ENCODE assay signal across 17 cellular contexts in genomic region chr13:73215807-73216206, GRCh38.
DNase-seq lines count a peak whose midpoint lies in the region; ATAC-seq lines count a peak whose summit lies in the region.
"Had no signal": no experiment of that assay in that cellular context is flagged by ENCODE, and none has a peak within 500 bp of the region (broad histone marks: within the 10 kb centered on the region; RNA-seq: fewer than 3 reads in every experiment).

No MANE protein-coding gene starts in this region.

- H3K27me3 Mint-ChIP-seq in activated CD4-positive, alpha-beta T cell treated with anti-CD3 and anti-CD28 coated beads, Interleukin-2, amount 10 ng/mL, durations not matched to agents 7 days and 5 days, result no peaks in the 10 kb centered on the region

- H3K4me2 ChIP-seq in skeletal muscle satellite cell (ENCODE audit: low read length), result peak overlapping the region; percentile 35

- H3K27ac Mint-ChIP-seq in activated CD4-positive, alpha-beta T cell treated with anti-CD3 and anti-CD28 coated beads, Interleukin-2, amount 10 ng/mL, durations not matched to agents 7 days and 5 days, result no peak overlapping the region
- H3K27ac Mint-ChIP-seq: activated CD4-positive, alpha-beta memory T cell treated with anti-CD3 and anti-CD28 coated beads, Interleukin-2, amount 10 ng/mL, durations not matched to agents 7 days and 5 days had no signal

- H3K9me3 ChIP-seq in skeletal muscle satellite cell (replicated peaks; ENCODE audit: low read length), result no peaks in the 10 kb centered on the region
- H3K9me3 ChIP-seq: BLaER1 treated with 17β-estradiol and CSF1 and Interleukin-3, amounts not matched to agents 10 nM and 100 nM had no signal

- peaks cover 22% of the 10 kb centered on the region for H3K4me1 ChIP-seq in skeletal muscle satellite cell (ENCODE audit: control insufficient read depth, insufficient read depth, low read length)

- peak overlapping the region; percentile 61 for H3K9ac ChIP-seq in skeletal muscle satellite cell (ENCODE audit: low read depth, low read length)
- H3K9ac ChIP-seq: BLaER1 treated with 17β-estradiol and CSF1 and Interleukin-3, amounts not matched to agents 10 nM and 100 nM had no signal

- peak; percentile 82 for DNase-seq in GM04503 (ENCODE audit: low read depth)
- DNase-seq in amniotic epithelial cell (ENCODE audit: low read depth), result peak; percentile 75
- peak; percentile 6 for DNase-seq in hepatic stellate cell (ENCODE audit: low spot score)
- no peak for DNase-seq in activated CD4-positive, alpha-beta T cell treated with anti-CD3 and anti-CD28 coated beads, Interleukin-2, amount 10 ng/mL, durations not matched to agents 7 days and 5 days
- no peak for DNase-seq in retina
- no peak for DNase-seq in effector CD4-positive, alpha-beta T cell
- DNase-seq: activated CD4-positive, alpha-beta memory T cell treated with anti-CD3 and anti-CD28 coated beads, Interleukin-2, amount 10 ng/mL, durations not matched to agents 7 days and 5 days; activated effector memory CD4-positive, alpha-beta T cell treated with anti-CD3 and anti-CD28 coated beads, Interleukin-2, amount 50 U/mL, for 16 hours; cerebellar nuclear complex; NCI-H2029; NCI-H82; Right ventricle myocardium superior; stimulated activated CD4-positive, alpha-beta T cell treated with anti-CD3 and anti-CD28 coated beads, Interleukin-2, amount 100 ng/mL, for 48 hours had no signal

- CTCF ChIA-PET in activated CD4-positive, alpha-beta T cell treated with anti-CD3 and anti-CD28 coated beads, Interleukin-2, amount 10 ng/mL, durations not matched to agents 7 days and 5 days (lab: Charles Lee), result no interaction called here

- H3K4me1 Mint-ChIP-seq in activated CD4-positive, alpha-beta T cell treated with anti-CD3 and anti-CD28 coated beads, Interleukin-2, amount 10 ng/mL, durations not matched to agents 7 days and 5 days, result peaks cover 6% of the 10 kb centered on the region

- H3K27me3 ChIP-seq in skeletal muscle satellite cell (ENCODE audit: control insufficient read depth, insufficient read depth, low read length), result no peaks in the 10 kb centered on the region
- H3K27me3 ChIP-seq: BLaER1 treated with 17β-estradiol and CSF1 and Interleukin-3, amounts not matched to agents 10 nM and 100 nM had no signal

- no peak overlapping the region for H3K4me3 Mint-ChIP-seq in activated CD4-positive, alpha-beta T cell treated with anti-CD3 and anti-CD28 coated beads, Interleukin-2, amount 10 ng/mL, durations not matched to agents 7 days and 5 days
- H3K4me3 Mint-ChIP-seq: activated CD4-positive, alpha-beta memory T cell treated with anti-CD3 and anti-CD28 coated beads, Interleukin-2, amount 10 ng/mL, durations not matched to agents 7 days and 5 days had no signal

- no peaks in the 10 kb centered on the region for H3K36me3 ChIP-seq in skeletal muscle satellite cell (ENCODE audit: insufficient read depth, low read length)
- H3K36me3 ChIP-seq: BLaER1 treated with 17β-estradiol and CSF1 and Interleukin-3, amounts not matched to agents 10 nM and 100 nM had no signal

- peaks cover 3% of the 10 kb centered on the region for H3K9me3 Mint-ChIP-seq in activated CD4-positive, alpha-beta T cell treated with anti-CD3 and anti-CD28 coated beads, Interleukin-2, amount 10 ng/mL, durations not matched to agents 7 days and 5 days
- H3K9me3 Mint-ChIP-seq: activated CD4-positive, alpha-beta memory T cell treated with anti-CD3 and anti-CD28 coated beads, Interleukin-2, amount 10 ng/mL, durations not matched to agents 7 days and 5 days had no signal

- ATAC-seq in HG02642 (IDR thresholded peaks at IDR 0.05; ENCODE audit: poor library complexity, unreplicated experiment), result no peak
- ATAC-seq: esophagus mucosa had no signal

- POLR2A ChIA-PET in activated CD4-positive, alpha-beta T cell treated with anti-CD3 and anti-CD28 coated beads, Interleukin-2, amount 10 ng/mL, durations not matched to agents 7 days and 5 days (lab: Charles Lee), result no interaction called here

- no peaks in the 10 kb centered on the region for H3K36me3 Mint-ChIP-seq in activated CD4-positive, alpha-beta T cell treated with anti-CD3 and anti-CD28 coated beads, Interleukin-2, amount 10 ng/mL, durations not matched to agents 7 days and 5 days (ENCODE audit: low read depth)

- H3K4me3 ChIP-seq in skeletal muscle satellite cell (ENCODE audit: low read length), result no peak overlapping the region
- H3K4me3 ChIP-seq: BLaER1 treated with 17β-estradiol and CSF1 and Interleukin-3, amounts not matched to agents 10 nM and 100 nM had no signal

Comparison
In these comparisons a context has a peak if more than half of its experiments do, and no peak if none do; other contexts are left out.
1. DNase-seq: peak in GM04503 (single experiment), amniotic epithelial cell (single experiment) and hepatic stellate cell (single experiment); none in activated CD4-positive, alpha-beta T cell treated with anti-CD3 and anti-CD28 coated beads, Interleukin-2, amount 10 ng/mL, durations not matched to agents 7 days and 5 days (single experiment), retina (single experiment) and effector CD4-positive, alpha-beta T cell (single experiment).